Comparison of ENCODE assay signal across 10 cellular contexts in genomic region chr9:93950619-93951601, GRCh38. TPM values are rescaled to one million over a fixed set of nuclear protein-coding genes. Genes with fewer than 3 reads are reported as not detected.
A peak's percentile ranks its signal among the peaks of the same experiment; 100 is the strongest.
DNase-seq lines count a peak whose midpoint lies in the region; ATAC-seq and TF ChIP-seq lines count a peak whose summit lies in the region.
"Had no signal": no experiment of that assay in that cellular context is flagged by ENCODE, and none has a peak within 500 bp of the region (broad histone marks: within the 10 kb centered on the region; RNA-seq: fewer than 3 reads in every experiment).

No MANE protein-coding gene starts in this region.

- H3K9me3 ChIP-seq in mucosa of stomach (ENCODE audit: control insufficient read depth, low read length) (no peaks in the 10 kb centered on the region), BE2C (no peaks in the 10 kb centered on the region)

- intact Hi-C loops in Right ventricle myocardium inferior (cut with DNase I) (no loop called here), cardiac septum (cut with DNase I) (no loop called here), dorsolateral prefrontal cortex (cut with DNase I) (no loop called here)

- H3K4me1 ChIP-seq in mucosa of stomach (ENCODE audit: control insufficient read depth, insufficient read depth, low read length): peaks cover 34% of the 10 kb centered on the region
- H3K4me1 ChIP-seq in BE2C: no peaks in the 10 kb centered on the region

- H3K36me3 ChIP-seq in mucosa of stomach (ENCODE audit: control insufficient read depth, insufficient read depth, low read length): no peaks in the 10 kb centered on the region
- H3K36me3 ChIP-seq in BE2C: no peaks in the 10 kb centered on the region

- H3K9ac ChIP-seq in mucosa of stomach (ENCODE audit: low read length): peak overlapping the region; percentile 45

- H3K4me3 ChIP-seq in dorsolateral prefrontal cortex: peak overlapping the region in 58 of 59 donors; percentile 7 to 72 (median 45)
- H3K4me3 ChIP-seq in mucosa of stomach (ENCODE audit: low read length): peak overlapping the region; percentile 33
- no peak overlapping the region for H3K4me3 ChIP-seq in BE2C (ENCODE audit: low read depth, low read length)

- no peak overlapping the region for H3K27ac ChIP-seq in dorsolateral prefrontal cortex
- H3K27ac ChIP-seq: RWPE1 had no signal

- TF ChIP-seq CTCF in dorsolateral prefrontal cortex (IDR thresholded peaks at IDR 0.05 in 54 of 56, conservative IDR thresholded peaks at IDR 0.05 in 2 of 56; ENCODE audit: low read depth in 1 of 56, partially characterized antibody in 56 of 56) (no peak), BE2C (IDR thresholded peaks at IDR 0.05; ENCODE audit: low read depth, low read length) (no peak)

- H3K27me3 ChIP-seq in dorsolateral prefrontal cortex: peaks cover 20 to 97% (median 95%) of the 10 kb centered on the region in 45 donors
- peaks cover 93% of the 10 kb centered on the region for H3K27me3 ChIP-seq in mucosa of stomach (ENCODE audit: control insufficient read depth, insufficient read depth, low read length)
- H3K27me3 ChIP-seq in BE2C: peaks cover 91% of the 10 kb centered on the region

- ATAC-seq in Right ventricle myocardium inferior (peak; percentile 29), HG02571 (IDR thresholded peaks at IDR 0.05; ENCODE audit: unreplicated experiment) (no peak)

- no peak for DNase-seq in Right ventricle myocardium inferior (ENCODE audit: missing footprints)
- DNase-seq in cardiac septum (ENCODE audit: low spot score): no peak
- DNase-seq in dorsolateral prefrontal cortex: no peak
- no peak for DNase-seq in BE2C
- DNase-seq in OCI-M2 (lab: John Stamatoyannopoulos, UW; ENCODE audit: unreplicated experiment): no peak
- DNase-seq in stimulated activated CD4-positive, alpha-beta T cell treated with anti-CD3 and anti-CD28 coated beads, Interleukin-15, amount 100 ng/mL, for 24 hours: no peak
- DNase-seq: midbrain had no signal

RNA-seq across cellular contexts. Expression of gene BARX1, which starts 4.2 kb away (rescaled TPM):
- not detected for total RNA-seq in Right ventricle myocardium inferior
- total RNA-seq in cardiac septum: 0.19 TPM
- total RNA-seq in dorsolateral prefrontal cortex: under 1 TPM in 3 of 120 experiments, not detected in 117; 0.34 to 0.40 (median 0.35) TPM
- polyA plus RNA-seq in BE2C (2012; ENCODE audit: insufficient read depth, insufficient read length, low read depth): 0.66 TPM
